ENCODE assay signal across 16 cellular contexts in genomic region chr1:224402472-224403035, GRCh38. TPM values are rescaled to one million over a fixed set of nuclear protein-coding genes. Genes with fewer than 3 reads are reported as not detected.
DNase-seq lines count a peak whose midpoint lies in the region; ATAC-seq, FAIRE-seq and TF ChIP-seq lines count a peak whose summit lies in the region.
"Had no signal": no experiment of that assay in that cellular context is flagged by ENCODE, and none has a peak within 500 bp of the region (broad histone marks: within the 10 kb centered on the region; RNA-seq: fewer than 3 reads in every experiment).

No MANE protein-coding gene starts in this region.

- CTCF ChIA-PET in CD4-positive, alpha-beta T cell (lab: Charles Lee): no interaction called here
- CTCF ChIA-PET in WTC11 (lab: Charles Lee): no interaction called here

- FAIRE-seq in G401.6 (lab: Jason Lieb, UNC) (peak; percentile 82), islet of Langerhans (lab: Jason Lieb, UNC) (peak; percentile 30)
- FAIRE-seq: GM12878 had no signal

- POLR2A ChIA-PET in CD4-positive, alpha-beta T cell (lab: Charles Lee): no interaction called here
- POLR2A ChIA-PET in WTC11 (lab: Charles Lee): no interaction called here

- H3K27me3 Mint-ChIP-seq in CD4-positive, alpha-beta T cell: no peaks in the 10 kb centered on the region
- H3K27me3 Mint-ChIP-seq in WTC11 (ENCODE audit: low read depth): no peaks in the 10 kb centered on the region
- H3K27me3 Mint-ChIP-seq: CD8-positive, alpha-beta memory T cell had no signal

- intact Hi-C loops in CD4-positive, alpha-beta T cell (cut with DNase I, micrococcal nuclease): loop anchor here in 1 of 2 experiments (10.0 kb wide), 1 partner anchor 52 kb away; no protein-coding TSS in a partner anchor

- H3K4me3 Mint-ChIP-seq in CD4-positive, alpha-beta T cell: no peak overlapping the region
- H3K4me3 Mint-ChIP-seq in WTC11: no peak overlapping the region
- H3K4me3 Mint-ChIP-seq: CD8-positive, alpha-beta memory T cell had no signal

- no peak for ATAC-seq in CD4-positive, alpha-beta T cell (ENCODE audit: poor library complexity)
- ATAC-seq in WTC11: no peak
- no peak for ATAC-seq in HG03354 (IDR thresholded peaks at IDR 0.05; ENCODE audit: poor library complexity, severe bottlenecking, unreplicated experiment)
- no peak for ATAC-seq in GM19324 (IDR thresholded peaks at IDR 0.05; ENCODE audit: low FRiP score, unreplicated experiment)
- ATAC-seq: GM12878, HCT116 had no signal

- no peaks in the 10 kb centered on the region for H3K9me3 ChIP-seq in CD4-positive, alpha-beta T cell (ENCODE audit: control insufficient read depth, low read length)

- peaks cover 96% of the 10 kb centered on the region for H3K36me3 Mint-ChIP-seq in CD4-positive, alpha-beta T cell (ENCODE audit: low read depth)
- H3K36me3 Mint-ChIP-seq in WTC11: peaks cover 73% of the 10 kb centered on the region

- no peaks in the 10 kb centered on the region for H3K9me3 Mint-ChIP-seq in CD4-positive, alpha-beta T cell
- H3K9me3 Mint-ChIP-seq in WTC11: no peaks in the 10 kb centered on the region
- H3K9me3 Mint-ChIP-seq: CD8-positive, alpha-beta memory T cell had no signal

- H3K27me3 ChIP-seq in CD4-positive, alpha-beta T cell (ENCODE audit: control insufficient read depth, insufficient read depth, low read length): no peaks in the 10 kb centered on the region

- H3K27ac Mint-ChIP-seq in CD4-positive, alpha-beta T cell: peak overlapping the region; percentile 31
- 0 out of 2 replicates have a peak overlapping the region, but pooled peaks have one; percentile 23 for H3K27ac Mint-ChIP-seq in WTC11

- H3K27ac ChIP-seq in CD4-positive, alpha-beta T cell (ENCODE audit: low read depth, low read length): no peak overlapping the region

- peaks cover 61% of the 10 kb centered on the region for H3K4me1 Mint-ChIP-seq in CD4-positive, alpha-beta T cell (ENCODE audit: low read depth)
- no peaks in the 10 kb centered on the region for H3K4me1 Mint-ChIP-seq in WTC11

- no peak for DNase-seq in CD4-positive, alpha-beta T cell
- DNase-seq in WTC11 (ENCODE audit: low spot score) (no peak), COR-L47 (lab: John Stamatoyannopoulos, UW) (no peak)
- DNase-seq: CD8-positive, alpha-beta memory T cell; DND-41; GDM1; NCI-H1048; NCI-H1436 treated with DMSO at 0.1 percent for 48 hours; NCI-H2081; NCI-H524 had no signal

- no peak for TF ChIP-seq CTCF in CD4-positive, alpha-beta T cell (IDR thresholded peaks at IDR 0.05)
- no peak for TF ChIP-seq CTCF in WTC11 (IDR thresholded peaks at IDR 0.05)

TF ChIP-seq in WTC11, 78 proteins besides CTCF, POLR2A, EP300 and RAD21 (continues in another document):
- no peak for TF ChIP-seq E2F1 (CRISPR knock-in tag; IDR thresholded peaks at IDR 0.05)
- TF ChIP-seq SOX15 (CRISPR knock-in tag; IDR thresholded peaks at IDR 0.05): no peak
- TF ChIP-seq ZNF532 (CRISPR knock-in tag; IDR thresholded peaks at IDR 0.05; ENCODE audit: borderline replicate concordance): no peak
- no peak for TF ChIP-seq NFYB (CRISPR knock-in tag; conservative IDR thresholded peaks at IDR 0.05; ENCODE audit: low read depth)
- TF ChIP-seq JUN (CRISPR knock-in tag; IDR thresholded peaks at IDR 0.05): no peak
- TF ChIP-seq ZNF121 (CRISPR knock-in tag; IDR thresholded peaks at IDR 0.05): no peak
- TF ChIP-seq CREM (CRISPR knock-in tag; IDR thresholded peaks at IDR 0.05): no peak
- no peak for TF ChIP-seq ZNF671 (CRISPR knock-in tag; IDR thresholded peaks at IDR 0.05)
- no peak for TF ChIP-seq ELF4 (CRISPR knock-in tag; IDR thresholded peaks at IDR 0.05; ENCODE audit: low read depth)
- no peak for TF ChIP-seq FOXP4 (CRISPR knock-in tag; IDR thresholded peaks at IDR 0.05)
- TF ChIP-seq SP1 (CRISPR knock-in tag; conservative IDR thresholded peaks at IDR 0.05): no peak
- no peak for TF ChIP-seq ZMAT4 (CRISPR knock-in tag; IDR thresholded peaks at IDR 0.05)
- no peak for TF ChIP-seq ATF3 (CRISPR knock-in tag; conservative IDR thresholded peaks at IDR 0.05)
- no peak for TF ChIP-seq USF1 (CRISPR knock-in tag; IDR thresholded peaks at IDR 0.05)

RNA-seq across cellular contexts. Expression of gene WDR26, which starts 32.0 kb away (rescaled TPM):
- total RNA-seq in CD4-positive, alpha-beta T cell: 100 to 1,000 TPM; 173 to 176 TPM
- 64.9 to 66.1 TPM (median 65.3 TPM) in 3 replicates for total RNA-seq in WTC11 (2021)

RNA-seq across cellular contexts. Expression of gene CNIH4, which starts 45.9 kb away (rescaled TPM):
- 10 to 100 TPM; 31.2 to 33.6 TPM for total RNA-seq in CD4-positive, alpha-beta T cell
- total RNA-seq in WTC11 (2021): 64.3 to 77.8 TPM (median 66.0 TPM) in 3 replicates
